ENCODE assay signal across 8 cellular contexts in genomic region chr10:122462533-122463465, GRCh38. TPM values are rescaled to one million over a fixed set of nuclear protein-coding genes. Genes with fewer than 3 reads are reported as not detected.
DNase-seq lines count a peak whose midpoint lies in the region; ATAC-seq and TF ChIP-seq lines count a peak whose summit lies in the region.

No MANE protein-coding gene starts in this region.

- H3K27me3 Mint-ChIP-seq in GM23338 (ENCODE audit: insufficient read depth, low read depth, poor library complexity): peaks cover 52% of the 10 kb centered on the region
- peaks cover 47% of the 10 kb centered on the region for H3K27me3 Mint-ChIP-seq in activated T-helper 17 cell treated with anti-CD3 and anti-CD28 coated beads, Interleukin-2, amount 50 U/mL, for 72 hours

- H3K27ac ChIP-seq in GM23338 (ENCODE audit: low read depth) (no peak overlapping the region), cardiac muscle cell (no peak overlapping the region), parathyroid adenoma (peak overlapping the region; percentile 51)

- 0 out of 2 replicates have a peak, but pooled peaks cover 6% of the 10 kb centered on the region for H3F3A ChIP-seq in GM23338 (replicated peaks; ENCODE audit: low read depth)

- peaks cover 16% of the 10 kb centered on the region for H3K4me1 ChIP-seq in GM23338 (ENCODE audit: insufficient read depth)
- peaks cover 9% of the 10 kb centered on the region for H3K4me1 ChIP-seq in cardiac muscle cell (ENCODE audit: low read depth)
- no peaks in the 10 kb centered on the region for H3K4me1 ChIP-seq in parathyroid adenoma

- no peaks in the 10 kb centered on the region; the same call in 1 of the 2 replicates for H4K20me1 ChIP-seq in GM23338 (replicated peaks; ENCODE audit: insufficient read depth)

- H3K4me3 Mint-ChIP-seq in GM23338: peak overlapping the region; percentile 81
- peak overlapping the region; percentile 74 for H3K4me3 Mint-ChIP-seq in activated T-helper 17 cell treated with anti-CD3 and anti-CD28 coated beads, Interleukin-2, amount 50 U/mL, for 72 hours

- H3K4me2 ChIP-seq in GM23338 (peak overlapping the region; percentile 91), parathyroid adenoma (ENCODE audit: low read length) (peak overlapping the region; percentile 77)

- no peak overlapping the region for H3K9ac ChIP-seq in parathyroid adenoma

- no peaks in the 10 kb centered on the region for H3K9me2 ChIP-seq in GM23338 (ENCODE audit: insufficient read depth)

- H3K9me3 ChIP-seq in cardiac muscle cell (ENCODE audit: low read depth) (no peaks in the 10 kb centered on the region), parathyroid adenoma (ENCODE audit: control insufficient read depth, low read length) (no peaks in the 10 kb centered on the region)

- H3K36me3 ChIP-seq in GM23338 (ENCODE audit: insufficient read depth) (no peaks in the 10 kb centered on the region), cardiac muscle cell (no peaks in the 10 kb centered on the region), parathyroid adenoma (ENCODE audit: control insufficient read depth, insufficient read depth, low read length) (no peaks in the 10 kb centered on the region)

- DNase-seq in GM23338 (ENCODE audit: low spot score) (no peak), cardiac muscle cell (ENCODE audit: low read depth in 1 of 2, low spot score in 1 of 2) (peak; percentile 35 to 52), NAMALWA (ENCODE audit: low spot score) (no peak), cerebellar nuclear complex (lab: John Stamatoyannopoulos, UW) (no peak)

- H3K4me3 ChIP-seq in GM23338 (peak overlapping the region; percentile 75), cardiac muscle cell (peak overlapping the region; percentile 47), parathyroid adenoma (ENCODE audit: low read depth, low read length) (peak overlapping the region; percentile 59)

- H3K79me2 ChIP-seq in GM23338 (replicated peaks; ENCODE audit: insufficient read depth): no peaks in the 10 kb centered on the region
- peaks cover 3% of the 10 kb centered on the region for H3K79me2 ChIP-seq in parathyroid adenoma

- TF ChIP-seq CTCF in GM23338 (conservative IDR thresholded peaks at IDR 0.05; ENCODE audit: low read depth in 2 of 2) (no peak), cardiac muscle cell (IDR thresholded peaks at IDR 0.05; ENCODE audit: low read depth, low read length) (no peak), parathyroid adenoma (IDR thresholded peaks at IDR 0.05) (no peak)

- peaks cover 52% of the 10 kb centered on the region for H3K27me3 ChIP-seq in GM23338 (ENCODE audit: insufficient read depth)
- no peaks in the 10 kb centered on the region for H3K27me3 ChIP-seq in cardiac muscle cell
- no peaks in the 10 kb centered on the region for H3K27me3 ChIP-seq in parathyroid adenoma (ENCODE audit: control insufficient read depth, insufficient read depth, low read length)

- no peaks in the 10 kb centered on the region for H3K9me3 Mint-ChIP-seq in GM23338
- no peaks in the 10 kb centered on the region for H3K9me3 Mint-ChIP-seq in activated T-helper 17 cell treated with anti-CD3 and anti-CD28 coated beads, Interleukin-2, amount 50 U/mL, for 72 hours

- ATAC-seq in GM23338 (peak; percentile 13), HG02885 (IDR thresholded peaks at IDR 0.05; ENCODE audit: poor library complexity, unreplicated experiment) (no peak), HG03439 (IDR thresholded peaks at IDR 0.05; ENCODE audit: unreplicated experiment) (no peak)
- peak; percentile 23 for ATAC-seq in activated T-helper 17 cell treated with anti-CD3 and anti-CD28 coated beads, Interleukin-2, amount 50 U/mL, for 72 hours (replicated peaks)

- H3K36me3 Mint-ChIP-seq in GM23338 (ENCODE audit: low read depth): no peaks in the 10 kb centered on the region; the same call in 2 of the 3 replicates
- H3K36me3 Mint-ChIP-seq in activated T-helper 17 cell treated with anti-CD3 and anti-CD28 coated beads, Interleukin-2, amount 50 U/mL, for 72 hours (ENCODE audit: low read depth): no peaks in the 10 kb centered on the region

- H3K4me1 Mint-ChIP-seq in GM23338: peaks cover 36% of the 10 kb centered on the region
- no peaks in the 10 kb centered on the region for H3K4me1 Mint-ChIP-seq in activated T-helper 17 cell treated with anti-CD3 and anti-CD28 coated beads, Interleukin-2, amount 50 U/mL, for 72 hours

- peak overlapping the region; percentile 92 for H2AFZ ChIP-seq in GM23338
- peak overlapping the region; percentile 90 for H2AFZ ChIP-seq in parathyroid adenoma

- no peak overlapping the region for H3K27ac Mint-ChIP-seq in GM23338
- H3K27ac Mint-ChIP-seq in activated T-helper 17 cell treated with anti-CD3 and anti-CD28 coated beads, Interleukin-2, amount 50 U/mL, for 72 hours: no peak overlapping the region

TF ChIP-seq in GM23338, 12 proteins besides CTCF, POLR2A, EP300 and RAD21:
- no peak for TF ChIP-seq ZNF331 (CRISPR knock-in tag; IDR thresholded peaks at IDR 0.05; ENCODE audit: low read depth)
- no peak for TF ChIP-seq JUNB (IDR thresholded peaks at IDR 0.05; ENCODE audit: unreplicated experiment)
- TF ChIP-seq STAT1 (IDR thresholded peaks at IDR 0.05; ENCODE audit: unreplicated experiment): no peak
- TF ChIP-seq EZH2 (IDR thresholded peaks at IDR 0.05; ENCODE audit: low read depth, unreplicated experiment): peak; percentile 85
- no peak for TF ChIP-seq EZH2phosphoT487 (IDR thresholded peaks at IDR 0.05; ENCODE audit: unreplicated experiment)
- no peak for TF ChIP-seq ZNF114 (CRISPR knock-in tag; IDR thresholded peaks at IDR 0.05)
- no peak for TF ChIP-seq ZNF462 (CRISPR knock-in tag; IDR thresholded peaks at IDR 0.05)
- TF ChIP-seq NANOG (IDR thresholded peaks at IDR 0.05; ENCODE audit: borderline replicate concordance): no peak

RNA-seq across cellular contexts. Expression of gene HTRA1, which starts 1.4 kb away (rescaled TPM):
- 16.1 and 16.5 TPM in 2 replicates for total RNA-seq in GM23338 (2014; rRNA removed; shearing (Covaris generic))
- polyA plus RNA-seq in GM23338 (2016; fragmentation: Nextera tagmentation; extraction: Ambion mirVana) (8.1 and 12.2 TPM in 2 replicates), cardiac muscle cell (226 and 289 TPM in 2 replicates)
- not detected for total RNA-seq in activated T-helper 17 cell treated with anti-CD3 and anti-CD28 coated beads, Interleukin-2, amount 50 U/mL, for 72 hours
- 139 and 154 TPM in 2 replicates for total RNA-seq in cardiac muscle cell

RNA-seq across cellular contexts. Expression of gene ARMS2, which starts 8.3 kb away (rescaled TPM):
- not detected in 2 replicates for total RNA-seq in GM23338 (2014; rRNA removed; shearing (Covaris generic))
- not detected in 2 replicates for polyA plus RNA-seq in GM23338 (2016; fragmentation: Nextera tagmentation; extraction: Ambion mirVana)
- not detected for total RNA-seq in activated T-helper 17 cell treated with anti-CD3 and anti-CD28 coated beads, Interleukin-2, amount 50 U/mL, for 72 hours
- total RNA-seq in cardiac muscle cell: not detected in 2 replicates
- polyA plus RNA-seq in cardiac muscle cell: not detected in 2 replicates

Comparison
In these comparisons a context has a peak if more than half of its experiments do, and no peak if none do; other contexts are left out.
1. ATAC-seq: peak in GM23338 (single experiment) and activated T-helper 17 cell treated with anti-CD3 and anti-CD28 coated beads, Interleukin-2, amount 50 U/mL, for 72 hours (single experiment); none in HG02885 (single experiment) and HG03439 (single experiment).
2. DNase-seq: peak in cardiac muscle cell (2 of 2); none in GM23338 (single experiment), NAMALWA (single experiment) and cerebellar nuclear complex (0 of 2).
3. RNA of gene HTRA1, which starts 1.4 kb away (total RNA-seq): 139 to 154 TPM in cardiac muscle cell and 16.1 to 16.5 TPM in GM23338; not detected in activated T-helper 17 cell treated with anti-CD3 and anti-CD28 coated beads, Interleukin-2, amount 50 U/mL, for 72 hours; every median in the first group is over 10 times any median in the second.
4. Peak in every context shown above with its lines, with median percentiles within 50 percentile points of each other: H3K4me3 ChIP-seq.